9 cellular contexts compared by ENCODE assay signal in the genomic region with DNA sequence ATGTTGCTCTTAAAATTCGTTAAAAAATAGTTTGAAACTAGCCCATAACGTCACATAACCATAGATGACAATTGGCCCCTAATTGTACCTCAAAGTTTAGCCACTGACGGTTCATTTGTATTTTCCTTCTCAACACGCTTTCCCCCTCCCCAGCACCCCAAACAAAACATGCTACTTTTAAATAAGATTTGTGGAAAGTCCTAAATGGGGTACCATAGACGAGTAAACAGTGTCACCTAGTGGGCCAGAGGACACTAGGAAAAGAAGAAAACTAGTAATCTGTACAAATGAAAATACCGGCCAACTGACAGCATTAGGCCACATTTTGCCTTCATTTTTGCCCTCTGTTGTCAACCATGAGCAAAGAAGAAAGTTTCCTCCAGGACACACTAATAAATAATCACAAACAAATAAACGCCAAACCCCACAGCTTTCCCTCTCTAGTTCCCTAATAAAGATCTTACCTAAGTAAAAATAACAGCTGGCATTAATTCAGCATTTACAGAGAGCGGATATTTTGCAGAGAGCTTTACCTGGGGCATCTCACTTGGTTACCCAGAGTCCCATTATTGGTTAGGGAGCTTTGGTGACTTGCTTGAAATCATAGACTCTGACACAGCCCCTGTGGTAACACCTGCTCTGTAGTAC.
DNase-seq lines count a peak whose midpoint lies in the region; ATAC-seq, FAIRE-seq and TF ChIP-seq lines count a peak whose summit lies in the region.
"Had no signal": no experiment of that assay in that cellular context is flagged by ENCODE, and none has a peak within 500 bp of the region (broad histone marks: within the 10 kb centered on the region; RNA-seq: fewer than 3 reads in every experiment).

No MANE protein-coding gene starts in this region.

- peak; percentile 85 for DNase-seq in NCI-H2029 treated with DMSO at 0.1 percent for 48 hours (lab: John Stamatoyannopoulos, UW)
- DNase-seq in GM12878 (ENCODE audit: low read depth, low spot score): no peak
- DNase-seq in midbrain (lab: John Stamatoyannopoulos, UW): peak; percentile 72
- DNase-seq in T-helper 2 cell treated with Interferon-gamma antibody and Interleukin-4, amounts not matched to agents 5 μg/mL and 100 μg/mL, for 36 hours (ENCODE audit: low spot score): no peak
- DNase-seq in activated CD4-positive, alpha-beta T cell treated with anti-CD3 and anti-CD28 coated beads for 4 hours: no peak
- no peak for DNase-seq in GM19238 (ENCODE audit: insufficient read length, low spot score)

- H4K20me1 ChIP-seq in GM12878 (ENCODE audit: control insufficient read depth, insufficient read depth): no peaks in the 10 kb centered on the region

- no peak overlapping the region for H3K9ac ChIP-seq in GM12878 (ENCODE audit: control insufficient read depth, insufficient read depth, low read length)

- no peaks in the 10 kb centered on the region for H3K4me1 Mint-ChIP-seq in T-helper 2 cell treated with Interferon-gamma antibody and Interleukin-4, amounts not matched to agents 5 μg/mL and 100 μg/mL, for 36 hours (ENCODE audit: low read depth)

- TF ChIP-seq EP300 in GM12878 (IDR thresholded peaks at IDR 0.05; ENCODE audit: borderline replicate concordance in 1 of 2, control insufficient read depth in 1 of 2, low read depth in 2 of 2, low read length in 2 of 2): no peak

- no peak for FAIRE-seq in GM12878 (lab: Jason Lieb, UNC)
- FAIRE-seq: frontal cortex had no signal

- H3K36me3 Mint-ChIP-seq in T-helper 2 cell treated with Interferon-gamma antibody and Interleukin-4, amounts not matched to agents 5 μg/mL and 100 μg/mL, for 36 hours (ENCODE audit: low read depth): no peaks in the 10 kb centered on the region

- 21% methylated on average over 8 of the region's 8 CpGs for WGBS in GM12878 (ENCODE audit: insufficient coverage, insufficient replicate concordance, low lambda C conversion rate, missing lambda C conversion rate)

- no peak overlapping the region for H3K4me3 ChIP-seq in GM12878

- H2AFZ ChIP-seq in GM12878 (ENCODE audit: control insufficient read depth, low read depth, low read length): no peak overlapping the region

- no peaks in the 10 kb centered on the region for H3K36me3 ChIP-seq in GM12878 (ENCODE audit: control insufficient read depth in 2 of 2, insufficient read depth in 2 of 2, low read length in 1 of 2)

- no peak overlapping the region for H3K4me2 ChIP-seq in GM12878 (ENCODE audit: control insufficient read depth, insufficient read depth)

- TF ChIP-seq CTCF in GM12872 (IDR thresholded peaks at IDR 0.05; ENCODE audit: insufficient read depth, low read depth, low read length) (peak; percentile 55), GM12878 (IDR thresholded peaks at IDR 0.05 in 2 of 3, conservative IDR thresholded peaks at IDR 0.05 in 1 of 3; ENCODE audit: control insufficient read depth in 2 of 3, extremely low read depth in 1 of 3, insufficient read depth in 1 of 3, low read depth in 3 of 3, low read length in 3 of 3) (peak; percentile 57 to 75 (median 65))

- no peaks in the 10 kb centered on the region for H3K79me2 ChIP-seq in GM12878 (ENCODE audit: control insufficient read depth, insufficient read depth, low read length)

- H3K4me1 ChIP-seq in GM12878 (ENCODE audit: control insufficient read depth, insufficient read depth, low read length): no peaks in the 10 kb centered on the region

- H3K27ac Mint-ChIP-seq in T-helper 2 cell treated with Interferon-gamma antibody and Interleukin-4, amounts not matched to agents 5 μg/mL and 100 μg/mL, for 36 hours: no peak overlapping the region

- intact Hi-C loops in GM12878 (cut with micrococcal nuclease; ENCODE audit: unreplicated experiment): loop anchor here (1.0 to 10.0 kb wide), 3 partner anchors 65 to 909 kb away; no protein-coding TSS in a partner anchor

- ATAC-seq in GM12878 (peak; percentile 76), HG02798 (IDR thresholded peaks at IDR 0.05; ENCODE audit: poor library complexity, unreplicated experiment) (no peak)

- in situ Hi-C loops in GM12878 (cut with MboI): loop anchor here (5.0 kb wide), 1 partner anchor 911 kb away; no protein-coding TSS in a partner anchor

- no peaks in the 10 kb centered on the region; a peak in 1 of 4 replicates for H3K27me3 ChIP-seq in GM12878 (replicated peaks in 1 of 2; ENCODE audit: control insufficient read depth in 2 of 2, insufficient read depth in 2 of 2, low read length in 1 of 2)

- TF ChIP-seq RAD21 in GM12878 (IDR thresholded peaks at IDR 0.05; ENCODE audit: insufficient read depth, low read depth, low read length): peak; percentile 89

- H3K27ac ChIP-seq in GM12878 (ENCODE audit: control insufficient read depth, insufficient read depth): no peak overlapping the region

- POLR2A ChIA-PET in GM12878 (lab: Charles Lee): no interaction called here

- no peaks in the 10 kb centered on the region for H3K9me3 Mint-ChIP-seq in T-helper 2 cell treated with Interferon-gamma antibody and Interleukin-4, amounts not matched to agents 5 μg/mL and 100 μg/mL, for 36 hours

- BruUV-seq in GM12878 (replicated peaks; lab: Mats Ljungman, UMichigan): no TSS peak

- SMC1A ChIA-PET in GM12878 (lab: Charles Lee; ENCODE audit: uncharacterized antibody, unreplicated experiment): no interaction called here

- no peak overlapping the region for H3K4me3 Mint-ChIP-seq in T-helper 2 cell treated with Interferon-gamma antibody and Interleukin-4, amounts not matched to agents 5 μg/mL and 100 μg/mL, for 36 hours

- TF ChIP-seq POLR2A in GM12878 (IDR thresholded peaks at IDR 0.05; ENCODE audit: low read depth, low read length): no peak

- H3K27me3 Mint-ChIP-seq in T-helper 2 cell treated with Interferon-gamma antibody and Interleukin-4, amounts not matched to agents 5 μg/mL and 100 μg/mL, for 36 hours (ENCODE audit: low read depth): no peaks in the 10 kb centered on the region

- RAD21 ChIA-PET in GM12878 (lab: Charles Lee; ENCODE audit: unreplicated experiment): interaction anchor here (0.9 kb wide), 1 partner anchor 916 kb away, joined by 3 read pairs; no protein-coding TSS in a partner anchor

- CTCF ChIA-PET in GM12878 (lab: Yijun Ruan, JAX): interaction anchor here (0.5 to 1.8 kb wide), 6 partner anchors 8 to 912 kb away, joined by 3 to 4 read pairs (median 3); no protein-coding TSS in a partner anchor

- H3K9me3 ChIP-seq in GM12878 (replicated peaks; ENCODE audit: control insufficient read depth, insufficient read depth, low read length): no peaks in the 10 kb centered on the region

TF ChIP-seq in GM12878, 131 proteins besides CTCF, POLR2A, EP300 and RAD21:
- no peak for TF ChIP-seq ASH2L (IDR thresholded peaks at IDR 0.05; ENCODE audit: borderline replicate concordance, low read depth)
- TF ChIP-seq YY1 (IDR thresholded peaks at IDR 0.05; ENCODE audit: low read depth, low read length): no peak
- TF ChIP-seq ZNF24 (IDR thresholded peaks at IDR 0.05): 0 out of 2 replicates have a peak, but pooled peaks have one; percentile 46
- peak; percentile 68; the same call in 1 of the 2 replicates for TF ChIP-seq SMC3 (IDR thresholded peaks at IDR 0.05; ENCODE audit: borderline replicate concordance, low read length)

Comparison
In these comparisons a context has a peak if more than half of its experiments do, and no peak if none do; other contexts are left out.
1. DNase-seq: peak in NCI-H2029 treated with DMSO at 0.1 percent for 48 hours (single experiment) and midbrain (single experiment); none in GM12878 (single experiment), T-helper 2 cell treated with Interferon-gamma antibody and Interleukin-4, amounts not matched to agents 5 μg/mL and 100 μg/mL, for 36 hours (single experiment), activated CD4-positive, alpha-beta T cell treated with anti-CD3 and anti-CD28 coated beads for 4 hours (0 of 2) and GM19238 (single experiment).